1 cellular context compared by ENCODE assay signal in genomic region chr19:925912-926594, GRCh38.
TF ChIP-seq lines count a peak whose summit lies in the region.

Gene ARID3A (plus strand): TSS chr19:926035. CDS start chr19:929529, 3,494 bp downstream.

TF ChIP-seq in GM12878, 131 proteins besides CTCF, POLR2A, EP300 and RAD21 (continued from another document and continues in another):
- no peak for TF ChIP-seq SKIL (IDR thresholded peaks at IDR 0.05; ENCODE audit: low read depth, poor library complexity, severe bottlenecking)
- TF ChIP-seq RCOR1 (conservative IDR thresholded peaks at IDR 0.05; ENCODE audit: low read depth, low read length) = no peak
- no peak for TF ChIP-seq NFYA (IDR thresholded peaks at IDR 0.05; ENCODE audit: borderline replicate concordance, low read depth, low read length)
- no peak for TF ChIP-seq BMI1 (IDR thresholded peaks at IDR 0.05; ENCODE audit: borderline replicate concordance)
- TF ChIP-seq ZBTB4 (CRISPR knock-in tag; IDR thresholded peaks at IDR 0.05) = no peak
- TF ChIP-seq ZBED1 (IDR thresholded peaks at IDR 0.05; ENCODE audit: borderline replicate concordance) = no peak
- no peak for TF ChIP-seq FOXM1 (IDR thresholded peaks at IDR 0.05; ENCODE audit: low read depth, low read length)
- no peak for TF ChIP-seq RELB (IDR thresholded peaks at IDR 0.05; ENCODE audit: low read depth)
- TF ChIP-seq RUNX3 (IDR thresholded peaks at IDR 0.05; ENCODE audit: low read length) = no peak
- TF ChIP-seq FOS (IDR thresholded peaks at IDR 0.05; ENCODE audit: borderline replicate concordance, extremely low read depth, insufficient read length) = no peak
- no peak for TF ChIP-seq PBX3 (IDR thresholded peaks at IDR 0.05; ENCODE audit: insufficient replicate concordance, low read depth, low read length)
- TF ChIP-seq RELA (IDR thresholded peaks at IDR 0.05; ENCODE audit: borderline replicate concordance, partially characterized antibody) = no peak
- TF ChIP-seq ELK1 (IDR thresholded peaks at IDR 0.05; ENCODE audit: low read depth, low read length) = no peak
- no peak for TF ChIP-seq ATF3 (IDR thresholded peaks at IDR 0.05; ENCODE audit: borderline replicate concordance, extremely low read depth, low read depth, low read length)
- TF ChIP-seq PML (IDR thresholded peaks at IDR 0.05; ENCODE audit: low read length) = no peak
- no peak for TF ChIP-seq E2F4 (IDR thresholded peaks at IDR 0.05; ENCODE audit: low read depth, low read length)
- no peak for TF ChIP-seq FOXK2 (IDR thresholded peaks at IDR 0.05)
- TF ChIP-seq STAT3 (IDR thresholded peaks at IDR 0.05; ENCODE audit: low read depth, low read length) = no peak
- no peak for TF ChIP-seq CBX3 (IDR thresholded peaks at IDR 0.05; ENCODE audit: borderline replicate concordance, low read depth)
- no peak for TF ChIP-seq RAD51 (IDR thresholded peaks at IDR 0.05)
- 0 out of 2 replicates have a peak, but pooled peaks have one; percentile 38 for TF ChIP-seq POLR2AphosphoS2 (IDR thresholded peaks at IDR 0.05; ENCODE audit: low read depth, low read length)
- TF ChIP-seq HDGF (IDR thresholded peaks at IDR 0.05) = no peak
- no peak for TF ChIP-seq USF1 (IDR thresholded peaks at IDR 0.05; ENCODE audit: borderline replicate concordance, extremely low read length, insufficient read depth, low read depth, low read length)
- peak; percentile 49; the same call in 1 of the 2 replicates for TF ChIP-seq POLR2AphosphoS5 (IDR thresholded peaks at IDR 0.05; ENCODE audit: low read length)
- TF ChIP-seq GABPA (IDR thresholded peaks at IDR 0.05; ENCODE audit: low read depth) = no peak
- TF ChIP-seq MEF2A (IDR thresholded peaks at IDR 0.05; ENCODE audit: insufficient read depth, low read depth, low read length) = 0 out of 2 replicates have a peak, but pooled peaks have one; percentile 24
- no peak for TF ChIP-seq SMAD5 (IDR thresholded peaks at IDR 0.05; ENCODE audit: low read depth)
- peak; percentile 46; the same call in 1 of the 2 replicates for TF ChIP-seq DPF2 (IDR thresholded peaks at IDR 0.05)
- TF ChIP-seq SRF (IDR thresholded peaks at IDR 0.05; ENCODE audit: low read depth in 2 of 2, low read length in 2 of 2) = no peak
- TF ChIP-seq POU2F2 (IDR thresholded peaks at IDR 0.05; ENCODE audit: borderline replicate concordance, low read depth, low read length) = 0 out of 3 replicates have a peak, but pooled peaks have one; percentile 16
- peak in 1 of 2 experiments; percentile 38; a peak in 3 of 4 replicates for TF ChIP-seq BHLHE40 (IDR thresholded peaks at IDR 0.05; ENCODE audit: borderline replicate concordance in 1 of 2, low read depth in 2 of 2, low read length in 1 of 2)
- no peak for TF ChIP-seq RB1 (IDR thresholded peaks at IDR 0.05; ENCODE audit: borderline replicate concordance)
- TF ChIP-seq ASH2L (IDR thresholded peaks at IDR 0.05; ENCODE audit: borderline replicate concordance, low read depth) = no peak
- no peak for TF ChIP-seq NR2C2 (IDR thresholded peaks at IDR 0.05; ENCODE audit: borderline replicate concordance, control insufficient read depth, insufficient read length, low read depth)
- TF ChIP-seq GATAD2B (conservative IDR thresholded peaks at IDR 0.05; ENCODE audit: low read depth) = peak; percentile 68
- TF ChIP-seq TCF12 (IDR thresholded peaks at IDR 0.05; ENCODE audit: low read depth, low read length) = no peak
- TF ChIP-seq CEBPZ (IDR thresholded peaks at IDR 0.05; ENCODE audit: low read depth, low read length) = no peak
- no peak for TF ChIP-seq IKZF2 (IDR thresholded peaks at IDR 0.05)
- TF ChIP-seq TCF3 (IDR thresholded peaks at IDR 0.05; ENCODE audit: borderline replicate concordance, insufficient read depth, low read depth, low read length) = 0 out of 2 replicates have a peak, but pooled peaks have one; percentile 43
- no peak for TF ChIP-seq ZBTB40 (IDR thresholded peaks at IDR 0.05; ENCODE audit: borderline replicate concordance)
- TF ChIP-seq BACH1 (IDR thresholded peaks at IDR 0.05; ENCODE audit: borderline replicate concordance) = peak; percentile 75
- 0 out of 2 replicates have a peak, but pooled peaks have one; percentile 1 for TF ChIP-seq CHD2 (IDR thresholded peaks at IDR 0.05; ENCODE audit: borderline replicate concordance, low read depth, low read length)
- TF ChIP-seq NR2C1 (IDR thresholded peaks at IDR 0.05) = no peak
- no peak for TF ChIP-seq RBBP5 (conservative IDR thresholded peaks at IDR 0.05)
